In genomic region chr6:40856271-40856670, GRCh38 we compare ENCODE assay signal across 1 cellular context.
TF ChIP-seq lines count a peak whose summit lies in the region.

No MANE protein-coding gene starts in this region.

TF ChIP-seq in GM23338, 12 proteins besides CTCF, POLR2A, EP300 and RAD21 (continued from another document):
- TF ChIP-seq ZNF462 (CRISPR knock-in tag; IDR thresholded peaks at IDR 0.05) (no peak), JUNB (IDR thresholded peaks at IDR 0.05; ENCODE audit: unreplicated experiment) (no peak), EZH2phosphoT487 (IDR thresholded peaks at IDR 0.05; ENCODE audit: unreplicated experiment) (no peak), POLR2AphosphoS5 (IDR thresholded peaks at IDR 0.05; ENCODE audit: low read depth) (no peak)
